ENCODE assay signal across 31 cellular contexts in genomic region chr2:59195851-59196250, GRCh38.
"Had no signal": no experiment of that assay in that cellular context is flagged by ENCODE, and none has a peak within 500 bp of the region (broad histone marks: within the 10 kb centered on the region; RNA-seq: fewer than 3 reads in every experiment).

No MANE protein-coding gene starts in this region.

- H3K4me3 ChIP-seq: ovary, psoas muscle, right lobe of liver, sigmoid colon, suprapubic skin, testis, tibial artery, transverse colon, upper lobe of right lung, vagina had no signal

- H3K36me3 ChIP-seq: neutrophil, ovary, right lobe of liver, sigmoid colon, suprapubic skin, tibial artery, transverse colon, upper lobe of right lung, vagina had no signal

- H3K79me2 ChIP-seq: parathyroid adenoma had no signal

- H3K27ac ChIP-seq: neutrophil, ovary, parathyroid adenoma, psoas muscle, right lobe of liver, sigmoid colon, suprapubic skin, testis, tibial artery, transverse colon, upper lobe of right lung, vagina had no signal

- H3K27me3 Mint-ChIP-seq: natural killer cell treated with Interleukin-12 subunit alpha and Interleukin-12 subunit beta and Interleukin-15 and Interleukin-18, amount 100 ng/mL, for 72 hours; progenitor cell of endocrine pancreas; type B pancreatic cell had no signal

- DNase-seq: naive thymus-derived CD8-positive, alpha-beta T cell; nephron progenitor cell; nucleus accumbens; ovary; posterior cingulate gyrus; psoas muscle; right cardiac atrium; right lobe of liver; sigmoid colon; small intestine; stimulated activated CD4-positive, alpha-beta T cell treated with anti-CD3 and anti-CD28 coated beads, Interleukin-15, amount 100 ng/mL, for 24 hours; stimulated activated CD4-positive, alpha-beta T cell treated with anti-CD3 and anti-CD28 coated beads, Interleukin-2, amount 100 ng/mL, for 24 hours; stimulated activated CD4-positive, alpha-beta T cell treated with anti-CD3 and anti-CD28 coated beads, Interleukin-2, amount 100 ng/mL, for 48 hours; stimulated activated CD4-positive, alpha-beta T cell treated with anti-CD3 and anti-CD28 coated beads, Interleukin-4, amount 100 ng/mL, for 24 hours; stimulated activated naive CD4-positive, alpha-beta T cell; stimulated activated naive CD8-positive, alpha-beta T cell treated with anti-CD3 and anti-CD28 coated beads, Interleukin-15, amount 100 ng/mL, for 72 hours; stimulated activated naive CD8-positive, alpha-beta T cell treated with anti-CD3 and anti-CD28 coated beads, Interleukin-15, Interleukin-2, amounts not matched to agents 100 U/mL and 50 U/mL, for 24 hours; substantia nigra; testis; tibial artery; transverse colon; upper lobe of right lung had no signal

- H3K4me1 ChIP-seq: parathyroid adenoma, psoas muscle, right lobe of liver, suprapubic skin, testis, tibial artery, transverse colon, upper lobe of right lung, vagina had no signal

- H3K27ac Mint-ChIP-seq: naive thymus-derived CD8-positive, alpha-beta T cell; natural killer cell treated with Interleukin-12 subunit alpha and Interleukin-12 subunit beta and Interleukin-15 and Interleukin-18, amount 100 ng/mL, for 72 hours; nephron progenitor cell; progenitor cell of endocrine pancreas; stimulated activated memory B cell treated with anti-CD40 and anti-IgM and Interleukin-4, amounts not matched to agents 10 μg/mL and 1 μg/mL and 100 μg/mL, for 72 hours; stimulated activated naive CD8-positive, alpha-beta T cell treated with anti-CD3 and anti-CD28 coated beads, Interleukin-15, amount 100 ng/mL, for 72 hours; type B pancreatic cell had no signal

- H2AFZ ChIP-seq: parathyroid adenoma had no signal

- H3K4me3 Mint-ChIP-seq: naive thymus-derived CD8-positive, alpha-beta T cell; natural killer cell treated with Interleukin-12 subunit alpha and Interleukin-12 subunit beta and Interleukin-15 and Interleukin-18, amount 100 ng/mL, for 72 hours; nephron progenitor cell; neural crest cell; stimulated activated memory B cell treated with anti-CD40 and anti-IgM and Interleukin-4, amounts not matched to agents 10 μg/mL and 1 μg/mL and 100 μg/mL, for 72 hours; stimulated activated naive CD8-positive, alpha-beta T cell treated with anti-CD3 and anti-CD28 coated beads, Interleukin-15, amount 100 ng/mL, for 72 hours; type B pancreatic cell had no signal

- ATAC-seq: naive thymus-derived CD8-positive, alpha-beta T cell; natural killer cell treated with Interleukin-12 subunit alpha and Interleukin-12 subunit beta and Interleukin-15 and Interleukin-18, amount 100 ng/mL, for 72 hours; psoas muscle; right cardiac atrium; right lobe of liver; stimulated activated naive CD8-positive, alpha-beta T cell treated with anti-CD3 and anti-CD28 coated beads, Interleukin-15, amount 100 ng/mL, for 72 hours; stimulated activated naive CD8-positive, alpha-beta T cell treated with anti-CD3 and anti-CD28 coated beads, Interleukin-15, Interleukin-2, amounts not matched to agents 100 U/mL and 50 U/mL, for 24 hours; upper lobe of right lung had no signal

- H3K4me1 Mint-ChIP-seq: naive thymus-derived CD8-positive, alpha-beta T cell; neural crest cell; stimulated activated memory B cell treated with anti-CD40 and anti-IgM and Interleukin-4, amounts not matched to agents 10 μg/mL and 1 μg/mL and 100 μg/mL, for 72 hours; stimulated activated naive CD8-positive, alpha-beta T cell treated with anti-CD3 and anti-CD28 coated beads, Interleukin-15, amount 100 ng/mL, for 72 hours had no signal

- H3K27me3 ChIP-seq: neutrophil, ovary, right lobe of liver, sigmoid colon, suprapubic skin, testis, tibial artery, transverse colon, upper lobe of right lung, vagina had no signal

- H3K36me3 Mint-ChIP-seq: naive thymus-derived CD8-positive, alpha-beta T cell; natural killer cell treated with Interleukin-12 subunit alpha and Interleukin-12 subunit beta and Interleukin-15 and Interleukin-18, amount 100 ng/mL, for 72 hours; type B pancreatic cell had no signal

- H3K9me3 ChIP-seq: neutrophil, ovary, psoas muscle, right lobe of liver, sigmoid colon, suprapubic skin, testis, tibial artery, transverse colon, upper lobe of right lung, vagina had no signal
